12 cellular contexts compared by ENCODE assay signal in genomic region chr2:203909946-203910476, GRCh38. TPM values are rescaled to one million over a fixed set of nuclear protein-coding genes. Genes with fewer than 3 reads are reported as not detected.
DNase-seq lines count a peak whose midpoint lies in the region; ATAC-seq and TF ChIP-seq lines count a peak whose summit lies in the region.
"Had no signal": no experiment of that assay in that cellular context is flagged by ENCODE, and none has a peak within 500 bp of the region (broad histone marks: within the 10 kb centered on the region; RNA-seq: fewer than 3 reads in every experiment).

No MANE protein-coding gene starts in this region.

- H3K4me1 ChIP-seq in SJCRH30 = peaks cover 2% of the 10 kb centered on the region; the same call in 1 of the 2 replicates
- H3K4me1 ChIP-seq in tibial nerve = peaks cover 0 to 21% (median 13%) of the 10 kb centered on the region in 4 donors

- CTCF ChIA-PET in activated CD8-positive, alpha-beta memory T cell treated with anti-CD3 and anti-CD28 coated beads, Interleukin-2, amount 10 ng/mL, durations not matched to agents 7 days and 5 days (lab: Charles Lee) = interaction anchor here (0.6 to 3.1 kb wide), 34 partner anchors 9 to 684 kb away, joined by 3 to 35 read pairs (median 4); partner anchors contain the start of genes CTLA4 and CYP20A1

- ATAC-seq in activated CD8-positive, alpha-beta memory T cell treated with anti-CD3 and anti-CD28 coated beads, Interleukin-2, amount 10 ng/mL, durations not matched to agents 7 days and 5 days = peak; percentile 45
- peak; percentile 78 for ATAC-seq in stimulated activated naive CD8-positive, alpha-beta T cell treated with anti-CD3 and anti-CD28 coated beads, Interleukin-15, Interleukin-2, amounts not matched to agents 100 U/mL and 50 U/mL, for 24 hours
- ATAC-seq in HG02852 (IDR thresholded peaks at IDR 0.05; ENCODE audit: unreplicated experiment) = no peak

- no peak for DNase-seq in activated CD8-positive, alpha-beta memory T cell treated with anti-CD3 and anti-CD28 coated beads, Interleukin-2, amount 10 ng/mL, durations not matched to agents 7 days and 5 days
- DNase-seq in activated CD8-positive, alpha-beta memory T cell treated with anti-CD3 and anti-CD28 coated beads, Interleukin-2, amount 50 U/mL, for 4 hours = no peak
- peak in 1 of 2 experiments; percentile 11 for DNase-seq in SJCRH30
- no peak for DNase-seq in glutamatergic neuron
- no peak for DNase-seq in stimulated activated naive CD8-positive, alpha-beta T cell treated with anti-CD3 and anti-CD28 coated beads, Interleukin-15, Interleukin-2, amounts not matched to agents 100 U/mL and 50 U/mL, for 24 hours
- DNase-seq in NCI-H510A treated with DMSO at 0.1 percent for 48 hours (lab: John Stamatoyannopoulos, UW) = no peak
- no peak for DNase-seq in tibial nerve (ENCODE audit: low spot score in 2 of 2)
- DNase-seq: NK-92 treated with Interleukin-12 subunit alpha and Interleukin-12 subunit beta, amount 100 ng/mL, for 24 hours; WERI-Rb-1 had no signal

- WGBS in tibial nerve, 2 donors = 26 to 27% methylated on average over 6 of the region's 6 CpGs

- H3K27me3 Mint-ChIP-seq in activated CD8-positive, alpha-beta memory T cell treated with anti-CD3 and anti-CD28 coated beads, Interleukin-2, amount 10 ng/mL, durations not matched to agents 7 days and 5 days = no peaks in the 10 kb centered on the region
- H3K27me3 Mint-ChIP-seq in glutamatergic neuron (ENCODE audit: unreplicated experiment) = no peaks in the 10 kb centered on the region
- H3K27me3 Mint-ChIP-seq: activated naive CD4-positive, alpha-beta T cell treated with anti-CD3 and anti-CD28 coated beads, Interleukin-2, amount 50 U/mL, for 24 hours had no signal

- H3K27ac ChIP-seq in SJCRH30 (no peak overlapping the region; the same call in 1 of the 2 replicates), tibial nerve (no peak overlapping the region)
- H3K27ac ChIP-seq: WERI-Rb-1 had no signal

- peak overlapping the region; percentile 41 for H3K4me3 ChIP-seq in SJCRH30
- peak overlapping the region in 2 of 4 donors; percentile 28 to 36 for H3K4me3 ChIP-seq in tibial nerve

- H3K27ac Mint-ChIP-seq in activated CD8-positive, alpha-beta memory T cell treated with anti-CD3 and anti-CD28 coated beads, Interleukin-2, amount 10 ng/mL, durations not matched to agents 7 days and 5 days = peak overlapping the region; percentile 9
- no peak overlapping the region for H3K27ac Mint-ChIP-seq in glutamatergic neuron (ENCODE audit: unreplicated experiment)

- no peaks in the 10 kb centered on the region for H3K9me3 Mint-ChIP-seq in activated CD8-positive, alpha-beta memory T cell treated with anti-CD3 and anti-CD28 coated beads, Interleukin-2, amount 10 ng/mL, durations not matched to agents 7 days and 5 days (ENCODE audit: low read depth)
- peaks cover 3% of the 10 kb centered on the region for H3K9me3 Mint-ChIP-seq in glutamatergic neuron (ENCODE audit: unreplicated experiment)
- H3K9me3 Mint-ChIP-seq: activated naive CD4-positive, alpha-beta T cell treated with anti-CD3 and anti-CD28 coated beads, Interleukin-2, amount 50 U/mL, for 24 hours; neural crest cell had no signal

- TF ChIP-seq CTCF in glutamatergic neuron (IDR thresholded peaks at IDR 0.05; ENCODE audit: partially characterized antibody, unreplicated experiment) (peak; percentile 15), tibial nerve (IDR thresholded peaks at IDR 0.05) (no peak)

- H3K9me3 ChIP-seq in SJCRH30 (replicated peaks) (no peaks in the 10 kb centered on the region), tibial nerve (no peaks in the 10 kb centered on the region)

- no peaks in the 10 kb centered on the region for H3K36me3 ChIP-seq in SJCRH30
- no peaks in the 10 kb centered on the region for H3K36me3 ChIP-seq in tibial nerve
- H3K36me3 ChIP-seq: WERI-Rb-1 had no signal

- H3K4me3 Mint-ChIP-seq in activated CD8-positive, alpha-beta memory T cell treated with anti-CD3 and anti-CD28 coated beads, Interleukin-2, amount 10 ng/mL, durations not matched to agents 7 days and 5 days = no peak overlapping the region
- H3K4me3 Mint-ChIP-seq in glutamatergic neuron (ENCODE audit: unreplicated experiment) = no peak overlapping the region
- H3K4me3 Mint-ChIP-seq: activated naive CD4-positive, alpha-beta T cell treated with anti-CD3 and anti-CD28 coated beads, Interleukin-2, amount 50 U/mL, for 24 hours; neural crest cell had no signal

- peaks cover 7% of the 10 kb centered on the region for H3K36me3 Mint-ChIP-seq in activated CD8-positive, alpha-beta memory T cell treated with anti-CD3 and anti-CD28 coated beads, Interleukin-2, amount 10 ng/mL, durations not matched to agents 7 days and 5 days
- H3K36me3 Mint-ChIP-seq in glutamatergic neuron (ENCODE audit: unreplicated experiment) = no peaks in the 10 kb centered on the region
- H3K36me3 Mint-ChIP-seq: activated naive CD4-positive, alpha-beta T cell treated with anti-CD3 and anti-CD28 coated beads, Interleukin-2, amount 50 U/mL, for 24 hours had no signal

- no peaks in the 10 kb centered on the region for H3K27me3 ChIP-seq in SJCRH30
- no peaks in the 10 kb centered on the region for H3K27me3 ChIP-seq in tibial nerve

- H3K4me1 Mint-ChIP-seq in activated CD8-positive, alpha-beta memory T cell treated with anti-CD3 and anti-CD28 coated beads, Interleukin-2, amount 10 ng/mL, durations not matched to agents 7 days and 5 days = peaks cover 30% of the 10 kb centered on the region
- H3K4me1 Mint-ChIP-seq in glutamatergic neuron (ENCODE audit: low read depth, unreplicated experiment) = no peaks in the 10 kb centered on the region

- TF ChIP-seq POLR2A in tibial nerve (IDR thresholded peaks at IDR 0.05) = no peak

- TF ChIP-seq EP300 in tibial nerve (IDR thresholded peaks at IDR 0.05) = no peak

RNA-seq across cellular contexts. Expression of gene ICOS, which starts 26.6 kb away (rescaled TPM):
- 10 to 100 TPM; 26.9 to 49.7 TPM for total RNA-seq in activated CD8-positive, alpha-beta memory T cell treated with anti-CD3 and anti-CD28 coated beads, Interleukin-2, amount 10 ng/mL, durations not matched to agents 7 days and 5 days
- not detected in 2 replicates for total RNA-seq in SJCRH30 (2014; rRNA removed; shearing (Covaris generic))
- total RNA-seq in glutamatergic neuron (ENCODE audit: unreplicated experiment) (not detected), tibial nerve (under 1 TPM in 1 of 4 donors, not detected in 3; 0.30 TPM)
- total RNA-seq: neural crest cell had no signal

RNA-seq across cellular contexts. Expression of gene CTLA4, which starts 42.4 kb away (rescaled TPM):
- total RNA-seq in activated CD8-positive, alpha-beta memory T cell treated with anti-CD3 and anti-CD28 coated beads, Interleukin-2, amount 10 ng/mL, durations not matched to agents 7 days and 5 days = 10 to 100 TPM; 20.8 to 66.6 TPM
- total RNA-seq in SJCRH30 (2014; rRNA removed; shearing (Covaris generic)) = 0.10 TPM in 1 of 2 replicates, not detected in the other
- total RNA-seq in glutamatergic neuron (ENCODE audit: unreplicated experiment) = not detected
- not detected for total RNA-seq in tibial nerve

Comparison
In these comparisons a context has a peak if more than half of its experiments do, and no peak if none do; other contexts are left out.
1. RNA of gene ICOS, which starts 26.6 kb away (total RNA-seq): 26.9 to 49.7 TPM in activated CD8-positive, alpha-beta memory T cell treated with anti-CD3 and anti-CD28 coated beads, Interleukin-2, amount 10 ng/mL, durations not matched to agents 7 days and 5 days; not detected in SJCRH30, not detected in glutamatergic neuron (single experiment) and 0.30 TPM in tibial nerve; every median in the first group is over 10 times any median in the second.
2. RNA of gene CTLA4, which starts 42.4 kb away (total RNA-seq): 20.8 to 66.6 TPM in activated CD8-positive, alpha-beta memory T cell treated with anti-CD3 and anti-CD28 coated beads, Interleukin-2, amount 10 ng/mL, durations not matched to agents 7 days and 5 days; 0.10 TPM in SJCRH30, not detected in glutamatergic neuron (single experiment) and not detected in tibial nerve; every median in the first group is over 10 times any median in the second.